ENCODE assay signal across 8 cellular contexts in genomic region chr2:102737435-102737834, GRCh38. TPM values are rescaled to one million over a fixed set of nuclear protein-coding genes. Genes with fewer than 3 reads are reported as not detected.
DNase-seq lines count a peak whose midpoint lies in the region; ATAC-seq and TF ChIP-seq lines count a peak whose summit lies in the region.

No MANE protein-coding gene starts in this region.

- intact Hi-C loops in right lobe of liver (cut with DNase I) = no loop called here

- TF ChIP-seq POLR2A in right lobe of liver (IDR thresholded peaks at IDR 0.05) = no peak

- no peaks in the 10 kb centered on the region for H3K36me3 Mint-ChIP-seq in T-helper 17 cell (ENCODE audit: low read depth)

- H3K27me3 ChIP-seq in right lobe of liver = no peaks in the 10 kb centered on the region

- H3K27me3 Mint-ChIP-seq in T-helper 17 cell = no peaks in the 10 kb centered on the region

- H3K36me3 ChIP-seq in right lobe of liver = no peaks in the 10 kb centered on the region

- no peak for TF ChIP-seq CTCF in right lobe of liver (IDR thresholded peaks at IDR 0.05)

- H3K27ac Mint-ChIP-seq in T-helper 17 cell = peak overlapping the region; percentile 83

- peak overlapping the region in 2 of 3 donors; percentile 98 to 99 for H3K4me3 ChIP-seq in right lobe of liver

- no peak overlapping the region for H3K27ac ChIP-seq in right lobe of liver

- peaks cover 0 to 10% (median 0%) of the 10 kb centered on the region in 4 donors for H3K4me1 ChIP-seq in right lobe of liver

- H3K4me3 Mint-ChIP-seq in T-helper 17 cell = peak overlapping the region; percentile 93

- no peaks in the 10 kb centered on the region for H3K9me3 ChIP-seq in T-helper 17 cell (ENCODE audit: control insufficient read depth, low read length, poor library complexity, severe bottlenecking)
- no peaks in the 10 kb centered on the region for H3K9me3 ChIP-seq in right lobe of liver

- no peak for DNase-seq in T-helper 17 cell
- no peak for DNase-seq in right lobe of liver
- DNase-seq in stimulated activated CD8-positive, alpha-beta memory T cell treated with anti-CD3 and anti-CD28 coated beads, Interleukin-4, amount 100 ng/mL, for 48 hours = no peak
- DNase-seq in central memory CD4-positive, alpha-beta T cell = no peak
- no peak for DNase-seq in NCI-H446 (lab: John Stamatoyannopoulos, UW)

- WGBS in right lobe of liver (ENCODE audit: insufficient coverage, low coverage, low lambda C conversion rate, missing lambda C conversion rate) = 58% methylated on average over 1 of the region's 1 CpG

- peaks cover 26% of the 10 kb centered on the region for H3K4me1 Mint-ChIP-seq in T-helper 17 cell

- peak; percentile 56 for ATAC-seq in GM18861 (IDR thresholded peaks at IDR 0.05; ENCODE audit: unreplicated experiment)
- ATAC-seq in HG02759 (IDR thresholded peaks at IDR 0.05; ENCODE audit: unreplicated experiment) = peak; percentile 38
- no peak for ATAC-seq in T-helper 17 cell
- ATAC-seq in right lobe of liver = no peak
- no peak for ATAC-seq in GM19467 (IDR thresholded peaks at IDR 0.05; ENCODE audit: unreplicated experiment)

RNA-seq across cellular contexts. Expression of gene TMEM182, which starts 24.4 kb away (rescaled TPM):
- 1 to 10 TPM; 1.8 to 2.9 TPM for total RNA-seq in T-helper 17 cell
- total RNA-seq in right lobe of liver = 1 to 10 TPM; 1.2 to 5.9 (median 2.3) TPM

Comparison
In these comparisons a context has a peak if more than half of its experiments do, and no peak if none do; other contexts are left out.
1. ATAC-seq: peak in GM18861 (single experiment) and HG02759 (single experiment); none in T-helper 17 cell (single experiment), right lobe of liver (0 of 4) and GM19467 (single experiment).